In the genomic region with DNA sequence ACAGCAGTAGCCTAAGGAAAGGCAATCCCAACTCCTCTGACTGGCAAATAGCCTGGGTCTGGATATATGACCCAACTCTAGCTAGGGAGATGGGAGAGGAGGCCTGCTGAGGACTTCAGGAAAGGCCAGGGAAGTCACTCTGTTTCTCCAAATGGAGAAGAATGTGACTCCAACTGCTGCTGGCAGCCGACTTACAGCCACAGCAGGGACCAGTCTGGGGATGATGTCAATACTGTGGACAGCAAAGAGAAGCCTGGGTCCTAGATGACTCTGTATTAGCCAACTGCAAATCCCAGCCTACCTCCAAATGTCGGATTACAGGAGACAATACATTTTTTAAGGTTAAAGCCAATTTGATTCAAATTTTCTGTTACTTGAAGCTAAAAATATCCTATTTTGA, we compare ENCODE assay signal across 21 cellular contexts.
"Had no signal": no experiment of that assay in that cellular context is flagged by ENCODE, and none has a peak within 500 bp of the region (broad histone marks: within the 10 kb centered on the region; RNA-seq: fewer than 3 reads in every experiment).

No MANE protein-coding gene starts in this region.

- H3K27ac ChIP-seq: epithelial cell of prostate, esophagus muscularis mucosa, gastrocnemius medialis, neutrophil, psoas muscle, spleen, upper lobe of left lung, uterus had no signal

- H3K4me1 ChIP-seq: gastrocnemius medialis, psoas muscle, spleen, uterus had no signal

- H3K4me3 Mint-ChIP-seq: dendritic cell treated with granulocyte-macrophage colony-stimulating factor and Interleukin-4, amounts not matched to agents 40 ng/mL and 50 ng/mL, for 4 days; effector memory CD8-positive, alpha-beta T cell; naive thymus-derived CD8-positive, alpha-beta T cell; stimulated activated naive B cell treated with anti-CD40 and anti-IgM and Interleukin-4, amounts not matched to agents 10 μg/mL and 1 μg/mL and 100 μg/mL, for 72 hours; stimulated activated naive CD8-positive, alpha-beta T cell treated with anti-CD3 and anti-CD28 coated beads, Interleukin-15, amount 100 ng/mL, for 72 hours had no signal

- H3K27me3 ChIP-seq: esophagus muscularis mucosa, gastrocnemius medialis, neutrophil, spleen, upper lobe of left lung, uterus had no signal

- H3K4me1 Mint-ChIP-seq: naive thymus-derived CD8-positive, alpha-beta T cell; stimulated activated naive B cell treated with anti-CD40 and anti-IgM and Interleukin-4, amounts not matched to agents 10 μg/mL and 1 μg/mL and 100 μg/mL, for 72 hours; stimulated activated naive CD8-positive, alpha-beta T cell treated with anti-CD3 and anti-CD28 coated beads, Interleukin-15, amount 100 ng/mL, for 72 hours had no signal

- ATAC-seq: effector memory CD8-positive, alpha-beta T cell; gastrocnemius medialis; mucosa of descending colon; naive thymus-derived CD8-positive, alpha-beta T cell; psoas muscle; sciatic nerve; stimulated activated naive B cell treated with anti-CD40 and anti-IgM and Interleukin-4, amounts not matched to agents 10 μg/mL and 1 μg/mL and 100 μg/mL, for 72 hours; stimulated activated naive CD8-positive, alpha-beta T cell treated with anti-CD3 and anti-CD28 coated beads, Interleukin-15, amount 100 ng/mL, for 72 hours had no signal

- H3K27ac Mint-ChIP-seq: dendritic cell treated with granulocyte-macrophage colony-stimulating factor and Interleukin-4, amounts not matched to agents 40 ng/mL and 50 ng/mL, for 4 days; effector memory CD8-positive, alpha-beta T cell; naive thymus-derived CD8-positive, alpha-beta T cell; stimulated activated naive B cell treated with anti-CD40 and anti-IgM and Interleukin-4, amounts not matched to agents 10 μg/mL and 1 μg/mL and 100 μg/mL, for 72 hours; stimulated activated naive CD8-positive, alpha-beta T cell treated with anti-CD3 and anti-CD28 coated beads, Interleukin-15, amount 100 ng/mL, for 72 hours had no signal

- H3K36me3 ChIP-seq: esophagus muscularis mucosa, gastrocnemius medialis, neutrophil, spleen, upper lobe of left lung, uterus had no signal

- H3K4me3 ChIP-seq: esophagus muscularis mucosa, gastrocnemius medialis, mucosa of descending colon, psoas muscle, spleen, upper lobe of left lung, uterus had no signal

- H3K9me3 ChIP-seq: esophagus muscularis mucosa, gastrocnemius medialis, mucosa of descending colon, neutrophil, psoas muscle, uterus had no signal

- DNase-seq: effector memory CD8-positive, alpha-beta T cell; gastrocnemius medialis; mammary epithelial cell; mucosa of descending colon; naive thymus-derived CD8-positive, alpha-beta T cell; psoas muscle; retina; spleen; stimulated activated CD4-positive, alpha-beta T cell treated with anti-CD3 and anti-CD28 coated beads, Interleukin-15, amount 100 ng/mL, for 24 hours; stimulated activated CD4-positive, alpha-beta T cell treated with anti-CD3 and anti-CD28 coated beads, Interleukin-1b, Interleukin-23, amount 100 ng/mL, for 48 hours; stimulated activated CD4-positive, alpha-beta T cell treated with anti-CD3 and anti-CD28 coated beads, Interleukin-4, amount 100 ng/mL, for 4 hours; stimulated activated naive B cell treated with anti-CD40 and anti-IgM and Interleukin-4, amounts not matched to agents 10 μg/mL and 1 μg/mL and 100 μg/mL, for 72 hours; stimulated activated naive CD8-positive, alpha-beta T cell treated with anti-CD3 and anti-CD28 coated beads, Interleukin-15, amount 100 ng/mL, for 72 hours; substantia nigra; upper lobe of left lung; uterus had no signal

- H3K27me3 Mint-ChIP-seq: dendritic cell treated with granulocyte-macrophage colony-stimulating factor and Interleukin-4, amounts not matched to agents 40 ng/mL and 50 ng/mL, for 4 days; effector memory CD8-positive, alpha-beta T cell; naive thymus-derived CD8-positive, alpha-beta T cell; stimulated activated naive B cell treated with anti-CD40 and anti-IgM and Interleukin-4, amounts not matched to agents 10 μg/mL and 1 μg/mL and 100 μg/mL, for 72 hours; stimulated activated naive CD8-positive, alpha-beta T cell treated with anti-CD3 and anti-CD28 coated beads, Interleukin-15, amount 100 ng/mL, for 72 hours had no signal

- H3K9me3 Mint-ChIP-seq: dendritic cell treated with granulocyte-macrophage colony-stimulating factor and Interleukin-4, amounts not matched to agents 40 ng/mL and 50 ng/mL, for 4 days; effector memory CD8-positive, alpha-beta T cell; naive thymus-derived CD8-positive, alpha-beta T cell; stimulated activated naive B cell treated with anti-CD40 and anti-IgM and Interleukin-4, amounts not matched to agents 10 μg/mL and 1 μg/mL and 100 μg/mL, for 72 hours had no signal
